11 cellular contexts compared by ENCODE assay signal in genomic region chr15:85750807-85751730, GRCh38. TPM values are rescaled to one million over a fixed set of nuclear protein-coding genes. Genes with fewer than 3 reads are reported as not detected.
A peak's percentile ranks its signal among the peaks of the same experiment; 100 is the strongest.
DNase-seq lines count a peak whose midpoint lies in the region; ATAC-seq, FAIRE-seq and TF ChIP-seq lines count a peak whose summit lies in the region.
"Had no signal": no experiment of that assay in that cellular context is flagged by ENCODE, and none has a peak within 500 bp of the region (broad histone marks: within the 10 kb centered on the region; RNA-seq: fewer than 3 reads in every experiment).

No MANE protein-coding gene starts in this region.

- DNase-seq in HCT116 (ENCODE audit: low read depth, low spot score) (no peak), GM12878 (ENCODE audit: low read depth, low spot score) (no peak), immature natural killer cell (no peak), gastrocnemius medialis (no peak), HTR-8/SVneo (ENCODE audit: insufficient read length, low spot score) (no peak), DMS153 (lab: John Stamatoyannopoulos, UW) (no peak)
- DNase-seq: effector CD4-positive, alpha-beta T cell; NCI-H1436 treated with DMSO at 0.1 percent for 48 hours had no signal

- 61% methylated on average over 20 of the region's 21 CpGs for WGBS in GM12878 (ENCODE audit: insufficient coverage, insufficient replicate concordance, low lambda C conversion rate, missing lambda C conversion rate)

- no peak for TF ChIP-seq RAD21 in HCT116 (IDR thresholded peaks at IDR 0.05; ENCODE audit: low read depth)
- TF ChIP-seq RAD21 in GM12878 (IDR thresholded peaks at IDR 0.05; ENCODE audit: insufficient read depth, low read depth, low read length), result no peak

- H3K9me3 ChIP-seq in HCT116 (ENCODE audit: control insufficient read depth in 1 of 2, insufficient read depth in 1 of 2, low read depth in 1 of 2, low read length in 2 of 2) (no peaks in the 10 kb centered on the region), GM12878 (replicated peaks; ENCODE audit: control insufficient read depth, insufficient read depth, low read length) (no peaks in the 10 kb centered on the region), gastrocnemius medialis (no peaks in the 10 kb centered on the region)

- no peak for TF ChIP-seq EP300 in GM12878 (IDR thresholded peaks at IDR 0.05; ENCODE audit: borderline replicate concordance in 1 of 2, control insufficient read depth in 1 of 2, low read depth in 2 of 2, low read length in 2 of 2)

- H3K4me1 ChIP-seq in HCT116 (ENCODE audit: control insufficient read depth in 1 of 2, insufficient read depth in 2 of 2, low read length in 2 of 2), result no peaks in the 10 kb centered on the region
- no peaks in the 10 kb centered on the region for H3K4me1 ChIP-seq in GM12878 (ENCODE audit: control insufficient read depth, insufficient read depth, low read length)
- H3K4me1 ChIP-seq in gastrocnemius medialis, result peaks cover 38 to 43% of the 10 kb centered on the region in 2 donors

- TF ChIP-seq CTCF in HCT116 (IDR thresholded peaks at IDR 0.05 in 2 of 3, conservative IDR thresholded peaks at IDR 0.05 in 1 of 3; ENCODE audit: borderline replicate concordance in 1 of 3, insufficient read depth in 1 of 3, low read depth in 2 of 3, low read length in 2 of 3) (no peak), GM12878 (IDR thresholded peaks at IDR 0.05 in 2 of 3, conservative IDR thresholded peaks at IDR 0.05 in 1 of 3; ENCODE audit: control insufficient read depth in 2 of 3, extremely low read depth in 1 of 3, insufficient read depth in 1 of 3, low read depth in 3 of 3, low read length in 3 of 3) (no peak), gastrocnemius medialis (IDR thresholded peaks at IDR 0.05 in 4 of 5, conservative IDR thresholded peaks at IDR 0.05 in 1 of 5) (no peak)

- ATAC-seq in HCT116, result peak; percentile 24
- ATAC-seq in GM12878, result peak; percentile 26
- no peak for ATAC-seq in gastrocnemius medialis
- ATAC-seq in HG03097 (IDR thresholded peaks at IDR 0.05; ENCODE audit: low FRiP score, unreplicated experiment), result no peak
- ATAC-seq in HG03442 (IDR thresholded peaks at IDR 0.05; ENCODE audit: unreplicated experiment), result no peak

- H3K9me3 Mint-ChIP-seq in immature natural killer cell, result no peaks in the 10 kb centered on the region

- H3K4me3 ChIP-seq in HCT116 (replicated peaks in 1 of 2; ENCODE audit: low read depth in 1 of 2, low read length in 2 of 2) (no peak overlapping the region), GM12878 (no peak overlapping the region), gastrocnemius medialis (peak overlapping the region in 2 of 4 donors; percentile 38 to 41)

- FAIRE-seq in GM12878 (lab: Jason Lieb, UNC), result no peak
- FAIRE-seq in HTR-8/SVneo (lab: Jason Lieb, UNC), result no peak
- FAIRE-seq: TTC549 had no signal

- CTCF ChIA-PET in HCT116 (lab: Charles Lee) (no interaction called here), GM12878 (lab: Yijun Ruan, JAX) (interaction anchor here (1.6 kb wide), 1 partner anchor 22 kb away, joined by 4 read pairs; no protein-coding TSS in a partner anchor)

- peak overlapping the region in 1 of 5 donors; percentile 3 for H3K4me3 Mint-ChIP-seq in immature natural killer cell

- BruUV-seq in HCT116 (replicated peaks; lab: Mats Ljungman, UMichigan) (no TSS peak), GM12878 (replicated peaks; lab: Mats Ljungman, UMichigan) (no TSS peak)

- SMC1A ChIA-PET in GM12878 (lab: Charles Lee; ENCODE audit: uncharacterized antibody, unreplicated experiment), result no interaction called here

- H3K27ac ChIP-seq in HCT116 (ENCODE audit: low read depth, low read length) (no peak overlapping the region), GM12878 (ENCODE audit: control insufficient read depth, insufficient read depth) (no peak overlapping the region), gastrocnemius medialis (peak overlapping the region; percentile 80 to 84 (median 81))

- H4K20me1 ChIP-seq in HCT116 (ENCODE audit: insufficient read depth) (no peaks in the 10 kb centered on the region), GM12878 (ENCODE audit: control insufficient read depth, insufficient read depth) (no peaks in the 10 kb centered on the region)

- RAD21 ChIA-PET in HCT116 (lab: Charles Lee; ENCODE audit: low non-redundant PET in 1 of 2, low total read pairs in 2 of 2, uncharacterized antibody in 2 of 2, unreplicated experiment in 2 of 2) (no interaction called here), GM12878 (lab: Charles Lee; ENCODE audit: unreplicated experiment) (no interaction called here)

- in situ Hi-C loops in GM12878 (cut with MboI) (no loop called here), gastrocnemius medialis (cut with MboI; ENCODE audit: low sequenced_read_pairs in 4 of 4) (no loop called here)

- no peaks in the 10 kb centered on the region for H3K79me2 ChIP-seq in HCT116 (ENCODE audit: insufficient read depth, low read length)
- no peaks in the 10 kb centered on the region for H3K79me2 ChIP-seq in GM12878 (ENCODE audit: control insufficient read depth, insufficient read depth, low read length)

- no peak overlapping the region for H3K9ac ChIP-seq in HCT116 (ENCODE audit: low read length)
- H3K9ac ChIP-seq in GM12878 (ENCODE audit: control insufficient read depth, insufficient read depth, low read length), result no peak overlapping the region

- H3K27ac Mint-ChIP-seq in immature natural killer cell, result peak overlapping the region in 4 of 6 donors; percentile 35 to 74 (median 48)

- H2AFZ ChIP-seq in HCT116 (ENCODE audit: low read depth, low read length, poor library complexity, severe bottlenecking) (no peak overlapping the region), GM12878 (ENCODE audit: control insufficient read depth, low read depth, low read length) (no peak overlapping the region)

- intact Hi-C loops in HCT116 (cut with micrococcal nuclease), result no loop called here
- intact Hi-C loops in GM12878 (cut with micrococcal nuclease; ENCODE audit: unreplicated experiment), result loop anchor here (5.0 kb wide), 1 partner anchor 91 kb away; no protein-coding TSS in a partner anchor
- intact Hi-C loops in gastrocnemius medialis (cut with DNase I; ENCODE audit: low total_unique reads), result loop anchor here (5.0 kb wide), 3 partner anchors 34 to 81 kb away; no protein-coding TSS in a partner anchor

- peaks cover 3 to 18% (median 8%) of the 10 kb centered on the region in 3 donors for H3K36me3 Mint-ChIP-seq in immature natural killer cell

- peaks cover 18 to 27% of the 10 kb centered on the region in 2 donors for H3K4me1 Mint-ChIP-seq in immature natural killer cell

- peaks cover 4 to 23% (median 5%) of the 10 kb centered on the region in 3 donors for H3K27me3 Mint-ChIP-seq in immature natural killer cell (ENCODE audit: low read depth in 3 of 3)

- POLR2A ChIA-PET in HCT116 (lab: Charles Lee), result no interaction called here
- POLR2A ChIA-PET in GM12878 (lab: Charles Lee), result no interaction called here

- H3K27me3 ChIP-seq in HCT116 (ENCODE audit: insufficient read depth, low read length) (no peaks in the 10 kb centered on the region), GM12878 (replicated peaks in 1 of 2; ENCODE audit: control insufficient read depth in 2 of 2, insufficient read depth in 2 of 2, low read length in 1 of 2) (no peaks in the 10 kb centered on the region), gastrocnemius medialis (no peaks in the 10 kb centered on the region)

- H3K36me3 ChIP-seq in HCT116 (ENCODE audit: control insufficient read depth in 1 of 2, insufficient read depth in 2 of 2, low read length in 2 of 2) (peaks cover 0 to 5% of the 10 kb centered on the region in 2 experiments; a peak in 1 of 4 replicates), GM12878 (ENCODE audit: control insufficient read depth in 2 of 2, insufficient read depth in 2 of 2, low read length in 1 of 2) (peaks cover 5 to 12% of the 10 kb centered on the region in 2 experiments), gastrocnemius medialis (peaks cover 0 to 27% of the 10 kb centered on the region in 2 donors)

- no peak for TF ChIP-seq POLR2A in HCT116 (IDR thresholded peaks at IDR 0.05; ENCODE audit: borderline replicate concordance, extremely low read depth, insufficient read depth, insufficient read length)
- peak; percentile 13 for TF ChIP-seq POLR2A in GM12878 (IDR thresholded peaks at IDR 0.05; ENCODE audit: low read depth, low read length)
- TF ChIP-seq POLR2A in gastrocnemius medialis (IDR thresholded peaks at IDR 0.05), result no peak

- no peaks in the 10 kb centered on the region for H3K9me2 ChIP-seq in HCT116 (ENCODE audit: insufficient read depth)

- H3K4me2 ChIP-seq in HCT116 (ENCODE audit: low read length) (no peak overlapping the region), GM12878 (ENCODE audit: control insufficient read depth, insufficient read depth) (no peak overlapping the region)

TF ChIP-seq in HCT116, 20 proteins besides CTCF, POLR2A, EP300 and RAD21 (continues in another document):
- no peak for TF ChIP-seq TCF7L2 (IDR thresholded peaks at IDR 0.05; ENCODE audit: borderline replicate concordance, extremely low read depth, insufficient read depth, insufficient read length)
- no peak for TF ChIP-seq JUND (IDR thresholded peaks at IDR 0.05)
- TF ChIP-seq SRF (IDR thresholded peaks at IDR 0.05; ENCODE audit: low read depth), result no peak
- no peak for TF ChIP-seq EZH2 (IDR thresholded peaks at IDR 0.05)

RNA-seq across cellular contexts. Expression of gene KLHL25, which starts 43.7 kb away (rescaled TPM):
- total RNA-seq in HCT116 (2021; ENCODE audit: unreplicated experiment), result 5.3 TPM
- polyA plus RNA-seq in HCT116 (2012), result 2.4 and 2.8 TPM in 2 replicates
- total RNA-seq in GM12878 (2013; cell fraction: nucleolus; rRNA removed), result 10.9 and 13.4 TPM in 2 replicates
- total RNA-seq in GM12878 (2014; rRNA removed), result 2.1 and 2.9 TPM in 2 replicates
- total RNA-seq in GM12878 (2014; rRNA removed; fragmentation: Illumina TruSeq; extraction: Trizol), result 1.2 and 1.5 TPM in 2 replicates
- total RNA-seq in GM12878 (2021), result 2.5 and 2.7 TPM in 2 replicates
- polyA plus RNA-seq in GM12878 (2011; ENCODE audit: low read depth), result 0.52 TPM
- polyA plus RNA-seq in GM12878 (2011; rRNA removed), result 0.89 and 2.4 TPM in 2 replicates
- polyA plus RNA-seq in GM12878 (2011; cell fraction: cytosol; rRNA removed), result 3.2 and 4.9 TPM in 2 replicates
- 7.3 and 12.1 TPM in 2 replicates for polyA plus RNA-seq in GM12878 (2011; cell fraction: nucleus; rRNA removed)
- polyA plus RNA-seq in GM12878 (2012), result 0.95 and 1.3 TPM in 2 replicates
- 0.19 and 1.1 TPM in 2 replicates for polyA plus RNA-seq in GM12878 (2014; fragmentation: Illumina TruSeq; extraction: Trizol)
- under 1 TPM in 1 of 2 experiments, not detected in 1; 0.04 TPM for polyA plus RNA-seq in GM12878 (2014; fragmentation: Nextera tagmentation; extraction: Ambion mirVana)
- polyA plus RNA-seq in GM12878 (2014; rRNA removed), result 3.0 and 3.1 TPM in 2 replicates
- polyA plus RNA-seq in GM12878 (2016; fragmentation: Nextera tagmentation; extraction: Ambion mirVana), result 1 to 10 TPM; 2.0 to 2.1 TPM
- polyA minus RNA-seq in GM12878 (2011; rRNA and poly(A)+ RNA removed), result 2.0 and 4.1 TPM in 2 replicates
- 1.8 and 2.3 TPM in 2 replicates for polyA minus RNA-seq in GM12878 (2011; cell fraction: cytosol; rRNA and poly(A)+ RNA removed)
- polyA minus RNA-seq in GM12878 (2011; cell fraction: nucleus; rRNA and poly(A)+ RNA removed), result 2.8 and 5.5 TPM in 2 replicates
- polyA plus RNA-seq in immature natural killer cell, result 1 to 10 TPM in 2 of 3 donors, not detected in 1; 1.2 to 2.6 TPM
- 1 to 10 TPM; 4.8 to 7.0 (median 6.8) TPM for total RNA-seq in gastrocnemius medialis

Comparison
In these comparisons a context has a peak if more than half of its experiments do, and no peak if none do; other contexts are left out.
1. ATAC-seq: peak in HCT116 (single experiment) and GM12878 (single experiment); none in gastrocnemius medialis (0 of 2), HG03097 (single experiment) and HG03442 (single experiment).
2. H3K27ac ChIP-seq: peak in gastrocnemius medialis (4 of 4); none in HCT116 (single experiment) and GM12878 (single experiment).
3. Of the 18 proteins assayed by ChIP-seq in both GM12878 and HCT116: peak only in GM12878: POLR2A; only in HCT116: none; in both: none; in neither: 17.